In genomic region chr17:47785538-47786123, GRCh38 we compare ENCODE assay signal across 1 cellular context.
TF ChIP-seq lines count a peak whose summit lies in the region.

No MANE protein-coding gene starts in this region.

TF ChIP-seq in HepG2, 621 proteins besides CTCF, POLR2A, EP300 and RAD21 (continued from another document and continues in another):
- TF ChIP-seq ZNF280D (CRISPR knock-in tag; IDR thresholded peaks at IDR 0.05) (no peak), NCOA2 (CRISPR knock-in tag; IDR thresholded peaks at IDR 0.05) (peak; percentile 42; the same call in 1 of the 2 replicates), JARID2 (CRISPR knock-in tag; IDR thresholded peaks at IDR 0.05; ENCODE audit: insufficient replicate concordance) (no peak), NR1H2 (CRISPR knock-in tag; IDR thresholded peaks at IDR 0.05; ENCODE audit: borderline replicate concordance, low read depth) (no peak), EHMT2 (IDR thresholded peaks at IDR 0.05; ENCODE audit: borderline replicate concordance, low read depth, low read length) (peak; percentile 98), ZNF552 (CRISPR knock-in tag; IDR thresholded peaks at IDR 0.05; ENCODE audit: borderline replicate concordance) (no peak), FOXJ3 (CRISPR knock-in tag; IDR thresholded peaks at IDR 0.05; ENCODE audit: borderline replicate concordance) (no peak), PPARG (CRISPR knock-in tag; conservative IDR thresholded peaks at IDR 0.05) (peak; percentile 30; the same call in 1 of the 2 replicates), NFKB2 (CRISPR knock-in tag; IDR thresholded peaks at IDR 0.05; ENCODE audit: borderline replicate concordance) (no peak), E2F5 (CRISPR knock-in tag; conservative IDR thresholded peaks at IDR 0.05) (0 out of 2 replicates have a peak, but pooled peaks have one; percentile 28), TCF7 (IDR thresholded peaks at IDR 0.05; ENCODE audit: low read depth) (no peak), AHR (CRISPR knock-in tag; IDR thresholded peaks at IDR 0.05) (no peak), FOXK1 (CRISPR knock-in tag; IDR thresholded peaks at IDR 0.05; ENCODE audit: borderline replicate concordance, low read depth) (peak; percentile 60; the same call in 1 of the 2 replicates), ZSCAN21 (CRISPR knock-in tag; IDR thresholded peaks at IDR 0.05; ENCODE audit: borderline replicate concordance) (peak; percentile 46; the same call in 1 of the 2 replicates), SKIL (CRISPR knock-in tag; IDR thresholded peaks at IDR 0.05; ENCODE audit: borderline replicate concordance) (no peak), HNRNPK (IDR thresholded peaks at IDR 0.05; ENCODE audit: low read depth, low read length, poor library complexity, severe bottlenecking) (no peak), GPN1 (CRISPR knock-in tag; IDR thresholded peaks at IDR 0.05; ENCODE audit: borderline replicate concordance) (0 out of 2 replicates have a peak, but pooled peaks have one; percentile 54), SMYD3 (CRISPR knock-in tag; IDR thresholded peaks at IDR 0.05) (no peak), KLF13 (CRISPR knock-in tag; IDR thresholded peaks at IDR 0.05) (no peak), MAZ (IDR thresholded peaks at IDR 0.05; ENCODE audit: borderline replicate concordance, low read depth, low read length) (no peak), MAZ (CRISPR knock-in tag; IDR thresholded peaks at IDR 0.05; ENCODE audit: low read depth) (0 out of 2 replicates have a peak, but pooled peaks have one; percentile 34), KDM3A (CRISPR knock-in tag; IDR thresholded peaks at IDR 0.05; ENCODE audit: low read depth) (no peak), ZNF709 (CRISPR knock-in tag; IDR thresholded peaks at IDR 0.05) (no peak), POLR2AphosphoS2 (IDR thresholded peaks at IDR 0.05; ENCODE audit: low read depth, low read length) (no peak), FOXO4 (CRISPR knock-in tag; conservative IDR thresholded peaks at IDR 0.05) (0 out of 2 replicates have a peak, but pooled peaks have one; percentile 65), PHF20 (CRISPR knock-in tag; IDR thresholded peaks at IDR 0.05) (no peak), ZNF18 (CRISPR knock-in tag; IDR thresholded peaks at IDR 0.05; ENCODE audit: insufficient replicate concordance) (peak; percentile 61), ZFP1 (CRISPR knock-in tag; IDR thresholded peaks at IDR 0.05) (peak; percentile 67; the same call in 1 of the 2 replicates), AGO1 (IDR thresholded peaks at IDR 0.05; ENCODE audit: low read depth, low read length, poor library complexity, severe bottlenecking) (no peak), ZNF720 (CRISPR knock-in tag; IDR thresholded peaks at IDR 0.05) (no peak), TBP (CRISPR knock-in tag; IDR thresholded peaks at IDR 0.05) (no peak), ZNF792 (CRISPR knock-in tag; IDR thresholded peaks at IDR 0.05) (peak; percentile 71; the same call in 1 of the 2 replicates)
- TF ChIP-seq, protein P1, sequence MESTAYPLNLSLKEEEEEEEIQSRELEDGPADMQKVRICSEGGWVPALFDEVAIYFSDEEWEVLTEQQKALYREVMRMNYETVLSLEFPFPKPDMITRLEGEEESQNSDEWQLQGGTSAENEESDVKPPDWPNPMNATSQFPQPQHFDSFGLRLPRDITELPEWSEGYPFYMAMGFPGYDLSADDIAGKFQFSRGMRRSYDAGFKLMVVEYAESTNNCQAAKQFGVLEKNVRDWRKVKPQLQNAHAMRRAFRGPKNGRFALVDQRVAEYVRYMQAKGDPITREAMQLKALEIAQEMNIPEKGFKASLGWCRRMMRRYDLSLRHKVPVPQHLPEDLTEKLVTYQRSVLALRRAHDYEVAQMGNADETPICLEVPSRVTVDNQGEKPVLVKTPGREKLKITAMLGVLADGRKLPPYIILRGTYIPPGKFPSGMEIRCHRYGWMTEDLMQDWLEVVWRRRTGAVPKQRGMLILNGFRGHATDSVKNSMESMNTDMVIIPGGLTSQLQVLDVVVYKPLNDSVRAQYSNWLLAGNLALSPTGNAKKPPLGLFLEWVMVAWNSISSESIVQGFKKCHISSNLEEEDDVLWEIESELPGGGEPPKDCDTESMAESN (CRISPR knock-in tag; conservative IDR thresholded peaks at IDR 0.05), result no peak
- TF ChIP-seq, protein P2, sequence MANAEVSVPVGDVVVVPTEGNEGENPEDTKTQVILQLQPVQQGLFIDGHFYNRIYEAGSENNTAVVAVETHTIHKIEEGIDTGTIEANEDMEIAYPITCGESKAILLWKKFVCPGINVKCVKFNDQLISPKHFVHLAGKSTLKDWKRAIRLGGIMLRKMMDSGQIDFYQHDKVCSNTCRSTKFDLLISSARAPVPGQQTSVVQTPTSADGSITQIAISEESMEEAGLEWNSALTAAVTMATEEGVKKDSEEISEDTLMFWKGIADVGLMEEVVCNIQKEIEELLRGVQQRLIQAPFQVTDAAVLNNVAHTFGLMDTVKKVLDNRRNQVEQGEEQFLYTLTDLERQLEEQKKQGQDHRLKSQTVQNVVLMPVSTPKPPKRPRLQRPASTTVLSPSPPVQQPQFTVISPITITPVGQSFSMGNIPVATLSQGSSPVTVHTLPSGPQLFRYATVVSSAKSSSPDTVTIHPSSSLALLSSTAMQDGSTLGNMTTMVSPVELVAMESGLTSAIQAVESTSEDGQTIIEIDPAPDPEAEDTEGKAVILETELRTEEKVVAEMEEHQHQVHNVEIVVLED (CRISPR knock-in tag; IDR thresholded peaks at IDR 0.05; ENCODE audit: borderline replicate concordance), result no peak
- TF ChIP-seq, protein P3, sequence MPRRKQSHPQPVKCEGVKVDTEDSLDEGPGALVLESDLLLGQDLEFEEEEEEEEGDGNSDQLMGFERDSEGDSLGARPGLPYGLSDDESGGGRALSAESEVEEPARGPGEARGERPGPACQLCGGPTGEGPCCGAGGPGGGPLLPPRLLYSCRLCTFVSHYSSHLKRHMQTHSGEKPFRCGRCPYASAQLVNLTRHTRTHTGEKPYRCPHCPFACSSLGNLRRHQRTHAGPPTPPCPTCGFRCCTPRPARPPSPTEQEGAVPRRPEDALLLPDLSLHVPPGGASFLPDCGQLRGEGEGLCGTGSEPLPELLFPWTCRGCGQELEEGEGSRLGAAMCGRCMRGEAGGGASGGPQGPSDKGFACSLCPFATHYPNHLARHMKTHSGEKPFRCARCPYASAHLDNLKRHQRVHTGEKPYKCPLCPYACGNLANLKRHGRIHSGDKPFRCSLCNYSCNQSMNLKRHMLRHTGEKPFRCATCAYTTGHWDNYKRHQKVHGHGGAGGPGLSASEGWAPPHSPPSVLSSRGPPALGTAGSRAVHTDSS (CRISPR knock-in tag; conservative IDR thresholded peaks at IDR 0.05), result no peak
- TF ChIP-seq, protein P4, sequence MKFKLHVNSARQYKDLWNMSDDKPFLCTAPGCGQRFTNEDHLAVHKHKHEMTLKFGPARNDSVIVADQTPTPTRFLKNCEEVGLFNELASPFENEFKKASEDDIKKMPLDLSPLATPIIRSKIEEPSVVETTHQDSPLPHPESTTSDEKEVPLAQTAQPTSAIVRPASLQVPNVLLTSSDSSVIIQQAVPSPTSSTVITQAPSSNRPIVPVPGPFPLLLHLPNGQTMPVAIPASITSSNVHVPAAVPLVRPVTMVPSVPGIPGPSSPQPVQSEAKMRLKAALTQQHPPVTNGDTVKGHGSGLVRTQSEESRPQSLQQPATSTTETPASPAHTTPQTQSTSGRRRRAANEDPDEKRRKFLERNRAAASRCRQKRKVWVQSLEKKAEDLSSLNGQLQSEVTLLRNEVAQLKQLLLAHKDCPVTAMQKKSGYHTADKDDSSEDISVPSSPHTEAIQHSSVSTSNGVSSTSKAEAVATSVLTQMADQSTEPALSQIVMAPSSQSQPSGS (CRISPR knock-in tag; IDR thresholded peaks at IDR 0.05), result peak; percentile 57; the same call in 1 of the 2 replicates
- TF ChIP-seq, protein P5, sequence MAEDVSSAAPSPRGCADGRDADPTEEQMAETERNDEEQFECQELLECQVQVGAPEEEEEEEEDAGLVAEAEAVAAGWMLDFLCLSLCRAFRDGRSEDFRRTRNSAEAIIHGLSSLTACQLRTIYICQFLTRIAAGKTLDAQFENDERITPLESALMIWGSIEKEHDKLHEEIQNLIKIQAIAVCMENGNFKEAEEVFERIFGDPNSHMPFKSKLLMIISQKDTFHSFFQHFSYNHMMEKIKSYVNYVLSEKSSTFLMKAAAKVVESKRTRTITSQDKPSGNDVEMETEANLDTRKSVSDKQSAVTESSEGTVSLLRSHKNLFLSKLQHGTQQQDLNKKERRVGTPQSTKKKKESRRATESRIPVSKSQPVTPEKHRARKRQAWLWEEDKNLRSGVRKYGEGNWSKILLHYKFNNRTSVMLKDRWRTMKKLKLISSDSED (CRISPR knock-in tag; IDR thresholded peaks at IDR 0.05), result no peak
- TF ChIP-seq, protein P6, sequence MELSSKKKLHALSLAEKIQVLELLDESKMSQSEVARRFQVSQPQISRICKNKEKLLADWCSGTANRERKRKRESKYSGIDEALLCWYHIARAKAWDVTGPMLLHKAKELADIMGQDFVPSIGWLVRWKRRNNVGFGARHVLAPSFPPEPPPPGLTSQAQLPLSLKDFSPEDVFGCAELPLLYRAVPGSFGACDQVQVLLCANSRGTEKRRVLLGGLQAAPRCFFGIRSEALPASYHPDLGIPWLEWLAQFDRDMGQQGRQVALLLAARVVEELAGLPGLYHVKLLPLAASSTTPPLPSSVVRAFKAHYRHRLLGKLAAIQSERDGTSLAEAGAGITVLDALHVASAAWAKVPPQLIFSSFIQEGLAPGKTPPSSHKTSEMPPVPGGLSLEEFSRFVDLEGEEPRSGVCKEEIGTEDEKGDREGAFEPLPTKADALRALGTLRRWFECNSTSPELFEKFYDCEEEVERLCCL (CRISPR knock-in tag; IDR thresholded peaks at IDR 0.05; ENCODE audit: borderline replicate concordance), result no peak; the same call in 1 of the 2 replicates
